In genomic region chr7:45027774-45028114, GRCh38 we compare ENCODE assay signal across 10 cellular contexts. TPM values are rescaled to one million over a fixed set of nuclear protein-coding genes. Genes with fewer than 3 reads are reported as not detected.
A peak's percentile ranks its signal among the peaks of the same experiment; 100 is the strongest.
DNase-seq lines count a peak whose midpoint lies in the region; TF ChIP-seq lines count a peak whose summit lies in the region.
"Had no signal": no experiment of that assay in that cellular context is flagged by ENCODE, and none has a peak within 500 bp of the region (broad histone marks: within the 10 kb centered on the region; RNA-seq: fewer than 3 reads in every experiment).

No MANE protein-coding gene starts in this region.

- no peaks in the 10 kb centered on the region for H3K27me3 Mint-ChIP-seq in activated naive CD4-positive, alpha-beta T cell treated with anti-CD3 and anti-CD28 coated beads, Interleukin-2, amount 50 U/mL, for 24 hours

- TF ChIP-seq CTCF in MM.1S (IDR thresholded peaks at IDR 0.05; ENCODE audit: low read length) = no peak
- TF ChIP-seq CTCF in transverse colon (IDR thresholded peaks at IDR 0.05) = no peak

- H3K79me2 ChIP-seq in MM.1S (ENCODE audit: low read length) = peaks cover 92% of the 10 kb centered on the region

- peak overlapping the region; percentile 60 for H3K4me3 ChIP-seq in MM.1S (ENCODE audit: low read length)
- H3K4me3 ChIP-seq in esophagus (ENCODE audit: low read depth in 1 of 2, low read length in 2 of 2) = peak overlapping the region; percentile 29 to 43
- H3K4me3 ChIP-seq in transverse colon = peak overlapping the region in 3 of 4 donors; percentile 9 to 41 (median 15)

- in situ Hi-C loops in transverse colon (cut with MboI; ENCODE audit: low pct_ligation_motif_present in 1 of 4, low pct_unique_long_range_greater_than_20kb in 1 of 4, low sequenced_read_pairs in 3 of 4) (no loop called here), KBM-7 (cut with MboI; ENCODE audit: low pct_unique_long_range_greater_than_20kb, low sequenced_read_pairs) (no loop called here)

- H3K9me3 ChIP-seq in MM.1S (replicated peaks; ENCODE audit: insufficient read depth, low read length) (no peaks in the 10 kb centered on the region), esophagus (ENCODE audit: control insufficient read depth in 2 of 2, insufficient read depth in 1 of 2, low read depth in 1 of 2, low read length in 1 of 2) (no peaks in the 10 kb centered on the region), transverse colon (no peaks in the 10 kb centered on the region)
- H3K9me3 ChIP-seq: BE2C had no signal

- WGBS in esophagus, 2 donors = 76 to 83% methylated on average over 4 of the region's 4 CpGs
- 64 to 67% methylated on average over 1 to 4 of the region's 4 CpGs for WGBS in transverse colon (ENCODE audit: low coverage in 1 of 2), 2 donors

- TF ChIP-seq EP300 in transverse colon (IDR thresholded peaks at IDR 0.05; ENCODE audit: low read depth) = no peak

- H3K27ac ChIP-seq in MM.1S (ENCODE audit: low read length) (peak overlapping the region; percentile 96), esophagus (ENCODE audit: low read depth in 2 of 2, low read length in 1 of 2) (no peak overlapping the region), transverse colon (peak overlapping the region; percentile 51 to 73 (median 70))

- H3K9me3 Mint-ChIP-seq in activated naive CD4-positive, alpha-beta T cell treated with anti-CD3 and anti-CD28 coated beads, Interleukin-2, amount 50 U/mL, for 24 hours = no peaks in the 10 kb centered on the region

- H3K4me1 Mint-ChIP-seq in activated naive CD4-positive, alpha-beta T cell treated with anti-CD3 and anti-CD28 coated beads, Interleukin-2, amount 50 U/mL, for 24 hours = peaks cover 82% of the 10 kb centered on the region

- H3K4me2 ChIP-seq in MM.1S (ENCODE audit: low read depth, low read length) = peak overlapping the region; percentile 92

- H3K9ac ChIP-seq in MM.1S (ENCODE audit: low read length) = peak overlapping the region; percentile 59

- peaks cover 26% of the 10 kb centered on the region for H3F3A ChIP-seq in MM.1S (ENCODE audit: insufficient read depth, low read length)

- H3K4me3 Mint-ChIP-seq in activated naive CD4-positive, alpha-beta T cell treated with anti-CD3 and anti-CD28 coated beads, Interleukin-2, amount 50 U/mL, for 24 hours = peak overlapping the region; percentile 80

- intact Hi-C loops in transverse colon (cut with DNase I; ENCODE audit: low total_unique reads) = no loop called here

- no peak overlapping the region for H2AFZ ChIP-seq in MM.1S (ENCODE audit: low read length)

- H3K27me3 ChIP-seq in MM.1S (replicated peaks; ENCODE audit: insufficient read depth, low read length) (no peaks in the 10 kb centered on the region), esophagus (ENCODE audit: control insufficient read depth in 1 of 2, insufficient read depth in 2 of 2, low read length in 2 of 2) (no peaks in the 10 kb centered on the region), transverse colon (no peaks in the 10 kb centered on the region)
- H3K27me3 ChIP-seq: BE2C had no signal

- H3K36me3 Mint-ChIP-seq in activated naive CD4-positive, alpha-beta T cell treated with anti-CD3 and anti-CD28 coated beads, Interleukin-2, amount 50 U/mL, for 24 hours = peaks cover 5% of the 10 kb centered on the region

- DNase-seq in activated naive CD4-positive, alpha-beta T cell treated with Interleukin-2 at 50 U/mL for 16 hours = no peak
- peak; percentile 7 for DNase-seq in MM.1S
- no peak for DNase-seq in transverse colon
- DNase-seq in KBM-7 = no peak
- DNase-seq in NOMO-1 treated with DMSO at 0.1 percent for 48 hours (lab: John Stamatoyannopoulos, UW; ENCODE audit: unreplicated experiment) = no peak
- DNase-seq in AG20443 (ENCODE audit: low spot score) = no peak
- DNase-seq: BE2C, left cardiac atrium had no signal

- H3K36me3 ChIP-seq in MM.1S (replicated peaks; ENCODE audit: insufficient read depth, low read length) (no peaks in the 10 kb centered on the region; the same call in 1 of the 2 replicates), esophagus (ENCODE audit: control insufficient read depth in 2 of 2, insufficient read depth in 2 of 2, low read length in 1 of 2) (peaks cover 0 to 7% of the 10 kb centered on the region in 2 donors), transverse colon (no peaks in the 10 kb centered on the region)

- no peaks in the 10 kb centered on the region for H3K9me2 ChIP-seq in MM.1S (replicated peaks; ENCODE audit: insufficient read depth, low read length)

- peak overlapping the region; percentile 68 for H3K27ac Mint-ChIP-seq in activated naive CD4-positive, alpha-beta T cell treated with anti-CD3 and anti-CD28 coated beads, Interleukin-2, amount 50 U/mL, for 24 hours

- no peak for TF ChIP-seq POLR2A in transverse colon (IDR thresholded peaks at IDR 0.05)

- H4K20me1 ChIP-seq in MM.1S (ENCODE audit: insufficient read depth, low read length) = 0 out of 2 replicates have a peak, but pooled peaks cover 10% of the 10 kb centered on the region

- H3K4me1 ChIP-seq in MM.1S (ENCODE audit: low read length) (peaks cover 51% of the 10 kb centered on the region), esophagus (ENCODE audit: control insufficient read depth in 2 of 2, insufficient read depth in 2 of 2, low read length in 1 of 2) (peaks cover 0 to 3% of the 10 kb centered on the region in 2 donors), transverse colon (peaks cover 0 to 10% (median 0%) of the 10 kb centered on the region in 4 donors)
- H3K4me1 ChIP-seq: BE2C had no signal

RNA-seq across cellular contexts. Expression of gene CCM2, which starts 27.7 kb away (rescaled TPM):
- polyA plus RNA-seq in esophagus = 10 to 100 TPM; 20.2 to 24.0 TPM
- 10 to 100 TPM; 40.4 to 76.4 (median 47.8) TPM for total RNA-seq in transverse colon

RNA-seq across cellular contexts. Expression of gene MYO1G, which starts 48.9 kb away (rescaled TPM):
- polyA plus RNA-seq in esophagus = 1 to 10 TPM; 2.2 to 2.3 TPM
- 1 to 10 TPM; 2.5 to 8.3 (median 6.4) TPM for total RNA-seq in transverse colon

Comparison
In these comparisons a context has a peak if more than half of its experiments do, and no peak if none do; other contexts are left out.
1. H3K27ac ChIP-seq: peak in MM.1S (single experiment) and transverse colon (4 of 4); none in esophagus (0 of 2).
2. Peak in every context shown above with its lines, with median percentiles within 50 percentile points of each other: H3K4me3 ChIP-seq.